In genomic region chr2:217623513-217623912, GRCh38 we compare ENCODE assay signal across 23 cellular contexts.
"Had no signal": no experiment of that assay in that cellular context is flagged by ENCODE, and none has a peak within 500 bp of the region (broad histone marks: within the 10 kb centered on the region; RNA-seq: fewer than 3 reads in every experiment).

No MANE protein-coding gene starts in this region.

- FAIRE-seq: endometrium, small intestine had no signal

- H3K4me3 ChIP-seq: body of pancreas, left lung, lung, right lobe of liver, upper lobe of left lung had no signal

- H2AFZ ChIP-seq: parathyroid adenoma had no signal

- DNase-seq: activated CD4-positive, alpha-beta memory T cell treated with anti-CD3 and anti-CD28 coated beads for 36 hours; activated CD4-positive, alpha-beta T cell treated with anti-CD3 and anti-CD28 coated beads for 48 hours; activated effector memory CD4-positive, alpha-beta T cell treated with Interleukin-2 at 50 U/mL for 16 hours; activated naive CD4-positive, alpha-beta T cell treated with anti-CD3 and anti-CD28 coated beads, Interleukin-2, amount 10 ng/mL, durations not matched to agents 7 days and 5 days; activated naive CD8-positive, alpha-beta T cell treated with anti-CD3 and anti-CD28 coated beads, Interleukin-2, amount 50 U/mL, for 24 hours; activated T-cell treated with anti-CD3 and anti-CD28 coated beads, Interleukin-2, amount 50 U/mL, for 72 hours; body of pancreas; effector CD4-positive, alpha-beta T cell; foreskin keratinocyte; immature natural killer cell; left lung; right lobe of liver; small intestine; stimulated activated CD4-positive, alpha-beta T cell treated with anti-CD3 and anti-CD28 coated beads, Interleukin-15, amount 100 ng/mL, for 24 hours; stimulated activated CD8-positive, alpha-beta memory T cell treated with anti-CD3 and anti-CD28 coated beads, Interleukin-4, amount 100 ng/mL, for 48 hours; stimulated activated naive B cell treated with anti-CD40 and anti-IgM and Interleukin-4, amounts not matched to agents 10 μg/mL and 1 μg/mL and 100 μg/mL, for 72 hours; upper lobe of left lung had no signal

- H3K4me1 Mint-ChIP-seq: activated naive CD4-positive, alpha-beta T cell treated with anti-CD3 and anti-CD28 coated beads, Interleukin-2, amount 10 ng/mL, durations not matched to agents 7 days and 5 days; activated naive CD8-positive, alpha-beta T cell treated with anti-CD3 and anti-CD28 coated beads, Interleukin-2, amount 50 U/mL, for 24 hours; immature natural killer cell; stimulated activated naive B cell treated with anti-CD40 and anti-IgM and Interleukin-4, amounts not matched to agents 10 μg/mL and 1 μg/mL and 100 μg/mL, for 72 hours had no signal

- H3K9ac ChIP-seq: parathyroid adenoma had no signal

- H3K27me3 Mint-ChIP-seq: activated CD4-positive, alpha-beta memory T cell treated with anti-CD3 and anti-CD28 coated beads for 36 hours; activated naive CD8-positive, alpha-beta T cell treated with anti-CD3 and anti-CD28 coated beads, Interleukin-2, amount 50 U/mL, for 24 hours had no signal

- H3K27ac ChIP-seq: body of pancreas, foreskin keratinocyte, parathyroid adenoma, right lobe of liver, upper lobe of left lung had no signal

- H3K27me3 ChIP-seq: body of pancreas, left lung, right lobe of liver, upper lobe of left lung had no signal

- H3K9me3 Mint-ChIP-seq: activated CD4-positive, alpha-beta memory T cell treated with anti-CD3 and anti-CD28 coated beads for 36 hours; activated naive CD4-positive, alpha-beta T cell treated with anti-CD3 and anti-CD28 coated beads, Interleukin-2, amount 10 ng/mL, durations not matched to agents 7 days and 5 days; activated naive CD8-positive, alpha-beta T cell treated with anti-CD3 and anti-CD28 coated beads, Interleukin-2, amount 50 U/mL, for 24 hours; activated T-cell treated with anti-CD3 and anti-CD28 coated beads, Interleukin-2, amount 50 U/mL, for 72 hours; dendritic cell treated with granulocyte-macrophage colony-stimulating factor and Interleukin-4, amounts not matched to agents 40 ng/mL and 50 ng/mL, for 4 days; immature natural killer cell; natural killer cell treated with Interleukin-12 subunit alpha and Interleukin-12 subunit beta and Interleukin-15 and Interleukin-18, amount 100 ng/mL, for 72 hours; stimulated activated naive B cell treated with anti-CD40 and anti-IgM and Interleukin-4, amounts not matched to agents 10 μg/mL and 1 μg/mL and 100 μg/mL, for 72 hours; T-helper 1 cell treated with Interleukin-12 subunit alpha and Interleukin-12 subunit beta and Interleukin-4 antibody, amounts not matched to agents 30 μg/mL and 1 μg/mL, for 36 hours had no signal

- H3K4me3 Mint-ChIP-seq: activated CD4-positive, alpha-beta memory T cell treated with anti-CD3 and anti-CD28 coated beads for 36 hours; activated naive CD4-positive, alpha-beta T cell treated with anti-CD3 and anti-CD28 coated beads, Interleukin-2, amount 10 ng/mL, durations not matched to agents 7 days and 5 days; activated naive CD8-positive, alpha-beta T cell treated with anti-CD3 and anti-CD28 coated beads, Interleukin-2, amount 50 U/mL, for 24 hours; activated T-cell treated with anti-CD3 and anti-CD28 coated beads, Interleukin-2, amount 50 U/mL, for 72 hours; dendritic cell treated with granulocyte-macrophage colony-stimulating factor and Interleukin-4, amounts not matched to agents 40 ng/mL and 50 ng/mL, for 4 days; immature natural killer cell; natural killer cell treated with Interleukin-12 subunit alpha and Interleukin-12 subunit beta and Interleukin-15 and Interleukin-18, amount 100 ng/mL, for 72 hours; stimulated activated naive B cell treated with anti-CD40 and anti-IgM and Interleukin-4, amounts not matched to agents 10 μg/mL and 1 μg/mL and 100 μg/mL, for 72 hours; T-helper 1 cell treated with Interleukin-12 subunit alpha and Interleukin-12 subunit beta and Interleukin-4 antibody, amounts not matched to agents 30 μg/mL and 1 μg/mL, for 36 hours had no signal

- H3K36me3 Mint-ChIP-seq: activated CD4-positive, alpha-beta memory T cell treated with anti-CD3 and anti-CD28 coated beads for 36 hours; activated naive CD4-positive, alpha-beta T cell treated with anti-CD3 and anti-CD28 coated beads, Interleukin-2, amount 10 ng/mL, durations not matched to agents 7 days and 5 days; immature natural killer cell; natural killer cell treated with Interleukin-12 subunit alpha and Interleukin-12 subunit beta and Interleukin-15 and Interleukin-18, amount 100 ng/mL, for 72 hours; stimulated activated naive B cell treated with anti-CD40 and anti-IgM and Interleukin-4, amounts not matched to agents 10 μg/mL and 1 μg/mL and 100 μg/mL, for 72 hours had no signal

- H3K36me3 ChIP-seq: left lung, right lobe of liver, upper lobe of left lung had no signal

- ATAC-seq: activated naive CD8-positive, alpha-beta T cell treated with anti-CD3 and anti-CD28 coated beads, Interleukin-2, amount 50 U/mL, for 24 hours; activated T-cell treated with anti-CD3 and anti-CD28 coated beads, Interleukin-2, amount 50 U/mL, for 72 hours; body of pancreas; foreskin keratinocyte; left lung; natural killer cell treated with Interleukin-12 subunit alpha and Interleukin-12 subunit beta and Interleukin-15 and Interleukin-18, amount 100 ng/mL, for 72 hours; right lobe of liver; stimulated activated naive B cell treated with anti-CD40 and anti-IgM and Interleukin-4, amounts not matched to agents 10 μg/mL and 1 μg/mL and 100 μg/mL, for 72 hours had no signal

- H3K27ac Mint-ChIP-seq: activated CD4-positive, alpha-beta memory T cell treated with anti-CD3 and anti-CD28 coated beads for 36 hours; activated naive CD4-positive, alpha-beta T cell treated with anti-CD3 and anti-CD28 coated beads, Interleukin-2, amount 10 ng/mL, durations not matched to agents 7 days and 5 days; activated naive CD8-positive, alpha-beta T cell treated with anti-CD3 and anti-CD28 coated beads, Interleukin-2, amount 50 U/mL, for 24 hours; activated T-cell treated with anti-CD3 and anti-CD28 coated beads, Interleukin-2, amount 50 U/mL, for 72 hours; dendritic cell treated with granulocyte-macrophage colony-stimulating factor and Interleukin-4, amounts not matched to agents 40 ng/mL and 50 ng/mL, for 4 days; immature natural killer cell; natural killer cell treated with Interleukin-12 subunit alpha and Interleukin-12 subunit beta and Interleukin-15 and Interleukin-18, amount 100 ng/mL, for 72 hours; stimulated activated naive B cell treated with anti-CD40 and anti-IgM and Interleukin-4, amounts not matched to agents 10 μg/mL and 1 μg/mL and 100 μg/mL, for 72 hours; T-helper 1 cell treated with Interleukin-12 subunit alpha and Interleukin-12 subunit beta and Interleukin-4 antibody, amounts not matched to agents 30 μg/mL and 1 μg/mL, for 36 hours had no signal

- H3K4me1 ChIP-seq: body of pancreas, foreskin keratinocyte had no signal

- H3K9me3 ChIP-seq: body of pancreas, left lung, right lobe of liver, upper lobe of left lung had no signal
